ENCODE assay signal across 21 cellular contexts in genomic region chr3:38476157-38476756, GRCh38. TPM values are rescaled to one million over a fixed set of nuclear protein-coding genes. Genes with fewer than 3 reads are reported as not detected.
DNase-seq lines count a peak whose midpoint lies in the region; ATAC-seq, FAIRE-seq and TF ChIP-seq lines count a peak whose summit lies in the region.
"Had no signal": no experiment of that assay in that cellular context is flagged by ENCODE, and none has a peak within 500 bp of the region (broad histone marks: within the 10 kb centered on the region; RNA-seq: fewer than 3 reads in every experiment).

No MANE protein-coding gene starts in this region.

- CTCF ChIA-PET in CD4-positive, alpha-beta T cell (lab: Charles Lee): no interaction called here
- CTCF ChIA-PET in H1 (lab: Charles Lee; ENCODE audit: partially characterized antibody): interaction anchor here (1.2 to 1.3 kb wide), 2 partner anchors 14 to 130 kb away, joined by 3 to 6 read pairs; partner anchors contain the start of gene XYLB

- FAIRE-seq in H1 (lab: Jason Lieb, UNC): no peak
- FAIRE-seq: A204.1 had no signal

- H4K8ac ChIP-seq in H1 (ENCODE audit: extremely low read depth, insufficient read depth, low read length): no peak overlapping the region

- no peak for TF ChIP-seq EP300 in H1 (IDR thresholded peaks at IDR 0.05; ENCODE audit: borderline replicate concordance in 1 of 2, low read depth in 2 of 2, low read length in 2 of 2)

- no peak for DNase-seq in CD4-positive, alpha-beta T cell
- DNase-seq in T-helper 17 cell: no peak
- no peak for DNase-seq in H1 (ENCODE audit: low read depth in 1 of 2, low spot score in 2 of 2)
- no peak for DNase-seq in progenitor cell of endocrine pancreas (ENCODE audit: low spot score, unreplicated experiment)
- no peak for DNase-seq in SK-N-DZ (ENCODE audit: low spot score)
- DNase-seq in D341Med (ENCODE audit: low spot score): no peak
- DNase-seq: Calu3; CD8-positive, alpha-beta memory T cell; GM23248; HFFc6; IMR-90; KG1; MM.1S; NCI-H2029 treated with DMSO at 0.1 percent for 48 hours; Right ventricle myocardium superior; RPMI8226 had no signal

- POLR2A ChIA-PET in CD4-positive, alpha-beta T cell (lab: Charles Lee): no interaction called here
- POLR2A ChIA-PET in H1 (lab: Charles Lee; ENCODE audit: partially characterized antibody): no interaction called here

- no peaks in the 10 kb centered on the region; the same call in 1 of the 2 replicates for H3K23me2 ChIP-seq in H1 (ENCODE audit: low read depth, low read length)

- no peaks in the 10 kb centered on the region for H3K9me3 Mint-ChIP-seq in CD4-positive, alpha-beta T cell
- no peaks in the 10 kb centered on the region for H3K9me3 Mint-ChIP-seq in progenitor cell of endocrine pancreas (ENCODE audit: low read depth)
- H3K9me3 Mint-ChIP-seq: CD8-positive, alpha-beta memory T cell; HFFc6 had no signal

- intact Hi-C loops in CD4-positive, alpha-beta T cell (cut with DNase I, micrococcal nuclease): no loop called here

- no peak overlapping the region for H2BK15ac ChIP-seq in H1 (ENCODE audit: low read length)

- H3K9me3 ChIP-seq in CD4-positive, alpha-beta T cell (ENCODE audit: control insufficient read depth, low read length): no peaks in the 10 kb centered on the region
- H3K9me3 ChIP-seq in T-helper 17 cell (ENCODE audit: control insufficient read depth, low read length, poor library complexity, severe bottlenecking) (no peaks in the 10 kb centered on the region), H1 (ENCODE audit: insufficient read depth in 2 of 2, low read depth in 1 of 2, low read length in 1 of 2) (no peaks in the 10 kb centered on the region)
- H3K9me3 ChIP-seq: BLaER1, HAP-1 had no signal

- H3K18ac ChIP-seq in H1 (ENCODE audit: extremely low read depth, low read length): no peak overlapping the region

- H3K36me3 Mint-ChIP-seq in CD4-positive, alpha-beta T cell (ENCODE audit: low read depth): peaks cover 21% of the 10 kb centered on the region
- H3K36me3 Mint-ChIP-seq in T-helper 17 cell (ENCODE audit: low read depth) (no peaks in the 10 kb centered on the region), progenitor cell of endocrine pancreas (ENCODE audit: insufficient read depth) (peaks cover 5% of the 10 kb centered on the region)

- H2BK5ac ChIP-seq in H1 (ENCODE audit: low read depth, low read length): peak overlapping the region; percentile 18; the same call in 1 of the 2 replicates

- H4K91ac ChIP-seq in H1 (replicated peaks; ENCODE audit: insufficient read length, low read length): no peak overlapping the region

- no peak for TF ChIP-seq RAD21 in H1 (IDR thresholded peaks at IDR 0.05 in 1 of 2, conservative IDR thresholded peaks at IDR 0.05 in 1 of 2; ENCODE audit: low read depth in 2 of 2, low read length in 2 of 2)

- H3K27me3 ChIP-seq in CD4-positive, alpha-beta T cell (ENCODE audit: control insufficient read depth, insufficient read depth, low read length): no peaks in the 10 kb centered on the region
- no peaks in the 10 kb centered on the region for H3K27me3 ChIP-seq in H1 (replicated peaks in 1 of 4; ENCODE audit: control insufficient read depth in 3 of 4, extremely low read depth in 1 of 4, insufficient read depth in 3 of 4, low read length in 3 of 4)
- H3K27me3 ChIP-seq: BLaER1, SJSA1 had no signal

- no peak overlapping the region for H2AK5ac ChIP-seq in H1 (ENCODE audit: low read depth, low read length)

- no peak for TF ChIP-seq CTCF in CD4-positive, alpha-beta T cell (IDR thresholded peaks at IDR 0.05)
- TF ChIP-seq CTCF in H1 (IDR thresholded peaks at IDR 0.05; ENCODE audit: control extremely low read depth in 1 of 3, insufficient read depth in 1 of 3, low read depth in 1 of 3, low read length in 3 of 3): no peak
- TF ChIP-seq CTCF in progenitor cell of endocrine pancreas (IDR thresholded peaks at IDR 0.05; ENCODE audit: unreplicated experiment): no peak

- H3K4me3 Mint-ChIP-seq in CD4-positive, alpha-beta T cell: no peak overlapping the region
- H3K4me3 Mint-ChIP-seq in T-helper 17 cell (no peak overlapping the region), progenitor cell of endocrine pancreas (ENCODE audit: low read depth) (no peak overlapping the region)
- H3K4me3 Mint-ChIP-seq: CD8-positive, alpha-beta memory T cell; HFFc6 had no signal

- no peak overlapping the region for H2BK20ac ChIP-seq in H1 (ENCODE audit: low read length)

- peaks cover 13 to 26% (median 19%) of the 10 kb centered on the region in 4 experiments for H3K36me3 ChIP-seq in H1 (ENCODE audit: control insufficient read depth in 2 of 4, insufficient read depth in 4 of 4, low read length in 3 of 4)

- peaks cover 14 to 66% of the 10 kb centered on the region in 2 experiments for H3K79me2 ChIP-seq in H1 (ENCODE audit: control insufficient read depth in 1 of 2, insufficient read depth in 2 of 2, low read length in 2 of 2)

- peaks cover 0 to 4% (median 2%) of the 10 kb centered on the region in 4 experiments; a peak in 4 of 7 replicates for H3K4me1 ChIP-seq in H1 (replicated peaks in 1 of 4; ENCODE audit: control insufficient read depth in 3 of 4, insufficient read depth in 4 of 4, low read length in 3 of 4)
- H3K4me1 ChIP-seq: HAP-1, SJSA1 had no signal

- H3K14ac ChIP-seq in H1 (ENCODE audit: insufficient read length): no peak overlapping the region

- no peak overlapping the region for H3K4me3 ChIP-seq in H1 (ENCODE audit: extremely low read depth in 1 of 4, insufficient read depth in 2 of 4, low read depth in 3 of 4, low read length in 4 of 4)
- H3K4me3 ChIP-seq: BLaER1, GM23248, HAP-1, SJSA1 had no signal

- no peak for TF ChIP-seq POLR2A in H1 (IDR thresholded peaks at IDR 0.05; ENCODE audit: control extremely low read depth in 1 of 2, low read depth in 2 of 2, low read length in 2 of 2)

- WGBS in H1 (ENCODE audit: extremely low coverage in 1 of 2, insufficient coverage in 1 of 2, insufficient read length in 1 of 2, insufficient replicate concordance in 2 of 2, low coverage in 1 of 2, low lambda C conversion rate in 2 of 2, missing lambda C conversion rate in 1 of 2), 2 experiments: 80% methylated on average over 5 of the region's 5 CpGs; no CpG with 5 or more reads in 1 of the 2 experiments

- peaks cover 20 to 41% of the 10 kb centered on the region in 2 experiments for H4K20me1 ChIP-seq in H1 (replicated peaks in 1 of 2; ENCODE audit: control insufficient read depth in 1 of 2, insufficient read depth in 2 of 2, low read length in 2 of 2)

- H3K9ac ChIP-seq in H1 (replicated peaks in 1 of 4; ENCODE audit: extremely low read depth in 1 of 4, low read depth in 3 of 4, low read length in 3 of 4): no peak overlapping the region
- H3K9ac ChIP-seq: BLaER1, GM23248 had no signal

- no peak overlapping the region for H3K27ac ChIP-seq in CD4-positive, alpha-beta T cell (ENCODE audit: low read depth, low read length)
- no peak overlapping the region for H3K27ac ChIP-seq in H1 (ENCODE audit: low read depth, low read length)
- H3K27ac ChIP-seq: BLaER1, GM23248, SJSA1 had no signal

- H3K27ac Mint-ChIP-seq in CD4-positive, alpha-beta T cell: peak overlapping the region; percentile 9
- H3K27ac Mint-ChIP-seq in T-helper 17 cell (peak overlapping the region; percentile 62), progenitor cell of endocrine pancreas (peak overlapping the region; percentile 59)
- H3K27ac Mint-ChIP-seq: HFFc6 had no signal

- H3K56ac ChIP-seq in H1 (replicated peaks; ENCODE audit: insufficient read length, low read depth, low read length): no peak overlapping the region

- H3K4me1 Mint-ChIP-seq in CD4-positive, alpha-beta T cell (ENCODE audit: low read depth): peaks cover 35% of the 10 kb centered on the region
- peaks cover 21% of the 10 kb centered on the region for H3K4me1 Mint-ChIP-seq in T-helper 17 cell
- peaks cover 6% of the 10 kb centered on the region for H3K4me1 Mint-ChIP-seq in progenitor cell of endocrine pancreas (ENCODE audit: low read depth)

- no peak overlapping the region for H3K23ac ChIP-seq in H1 (ENCODE audit: insufficient read length)

- no peak for ATAC-seq in CD4-positive, alpha-beta T cell (ENCODE audit: poor library complexity)
- ATAC-seq in T-helper 17 cell: no peak
- no peak for ATAC-seq in GM18519 (IDR thresholded peaks at IDR 0.05; ENCODE audit: low FRiP score, unreplicated experiment)

- peaks cover 47% of the 10 kb centered on the region for H3K79me1 ChIP-seq in H1 (ENCODE audit: low read depth, low read length)

- no peaks in the 10 kb centered on the region for H3K27me3 Mint-ChIP-seq in CD4-positive, alpha-beta T cell
- no peaks in the 10 kb centered on the region for H3K27me3 Mint-ChIP-seq in T-helper 17 cell
- no peaks in the 10 kb centered on the region for H3K27me3 Mint-ChIP-seq in progenitor cell of endocrine pancreas
- H3K27me3 Mint-ChIP-seq: CD8-positive, alpha-beta memory T cell had no signal

- H2AFZ ChIP-seq in H1 (ENCODE audit: low read length): no peak overlapping the region
- H2AFZ ChIP-seq: GM23248 had no signal

- H3K4me2 ChIP-seq in H1 (ENCODE audit: insufficient read depth in 1 of 2, low read depth in 2 of 2, low read length in 2 of 2): no peak overlapping the region
- H3K4me2 ChIP-seq: BLaER1 had no signal

- no peak overlapping the region for H4K5ac ChIP-seq in H1 (ENCODE audit: insufficient read length, low read depth, low read length)

- no peak overlapping the region for H2BK12ac ChIP-seq in H1 (ENCODE audit: low read depth, low read length)

- H3K4ac ChIP-seq in H1 (replicated peaks; ENCODE audit: insufficient read length, low read depth, low read length): no peak overlapping the region

- no peak overlapping the region for H2BK120ac ChIP-seq in H1 (replicated peaks; ENCODE audit: low read depth, low read length)

RNA-seq across cellular contexts. Expression of gene EXOG, which starts 19.9 kb away (rescaled TPM):
- 10 to 100 TPM; 13.7 to 16.0 TPM for total RNA-seq in CD4-positive, alpha-beta T cell
- total RNA-seq in T-helper 17 cell (10 to 100 TPM; 20.9 to 21.3 TPM), progenitor cell of endocrine pancreas (15.2 and 16.5 TPM in 2 replicates)
- 12.2 and 12.9 TPM in 2 replicates for total RNA-seq in H1 (2021; fragmentation: NEBNext Ultra II Directional; extraction: Animal tissue kit (Norgen Biotek cat#: 25700))
- polyA plus RNA-seq in H1 (2011; rRNA removed): 5.1 and 7.2 TPM in 2 replicates
- 7.2 TPM for polyA plus RNA-seq in H1 (2011; cell fraction: cytosol; rRNA removed)
- 7.4 TPM for polyA plus RNA-seq in H1 (2011; cell fraction: nucleus; rRNA removed)
- polyA plus RNA-seq in H1 (2012, experiment 1 of 2): 6.0 to 13.9 TPM (median 8.5 TPM) in 4 replicates
- polyA plus RNA-seq in H1 (2012, experiment 2 of 2): 2.2 TPM
- 9.0 TPM for polyA plus RNA-seq in H1 (2013, experiment 1 of 2)
- 7.3 TPM for polyA plus RNA-seq in H1 (2013, experiment 2 of 2)
- polyA minus RNA-seq in H1 (2011; rRNA and poly(A)+ RNA removed): 6.4 and 9.0 TPM in 2 replicates
- polyA minus RNA-seq in H1 (2011; cell fraction: cytosol; rRNA and poly(A)+ RNA removed): 10.0 TPM
- 10.2 TPM for polyA minus RNA-seq in H1 (2011; cell fraction: nucleus; rRNA and poly(A)+ RNA removed)
- polyA plus RNA-seq in SK-N-DZ (2014; cell fraction: cytosol; rRNA removed): 11.2 and 17.1 TPM in 2 replicates
- polyA plus RNA-seq in SK-N-DZ (2014; cell fraction: nucleus; rRNA removed): 19.2 and 21.4 TPM in 2 replicates

RNA-seq across cellular contexts. Expression of gene ACVR2B, which starts 22.6 kb away (rescaled TPM):
- 1 to 10 TPM; 3.6 to 4.3 TPM for total RNA-seq in CD4-positive, alpha-beta T cell
- total RNA-seq in T-helper 17 cell: 1 to 10 TPM; 6.6 to 6.7 TPM
- 99.9 and 109 TPM in 2 replicates for total RNA-seq in H1 (2021; fragmentation: NEBNext Ultra II Directional; extraction: Animal tissue kit (Norgen Biotek cat#: 25700))
- polyA plus RNA-seq in H1 (2011; rRNA removed): 24.7 and 32.2 TPM in 2 replicates
- polyA plus RNA-seq in H1 (2011; cell fraction: cytosol; rRNA removed): 25.3 TPM
- 44.4 TPM for polyA plus RNA-seq in H1 (2011; cell fraction: nucleus; rRNA removed)
- 24.3 to 39.1 TPM (median 27.4 TPM) in 4 replicates for polyA plus RNA-seq in H1 (2012, experiment 1 of 2)
- 3.9 TPM for polyA plus RNA-seq in H1 (2012, experiment 2 of 2)
- polyA plus RNA-seq in H1 (2013, experiment 1 of 2): 33.2 TPM
- 34.2 TPM for polyA plus RNA-seq in H1 (2013, experiment 2 of 2)
- polyA minus RNA-seq in H1 (2011; rRNA and poly(A)+ RNA removed): 195 and 241 TPM in 2 replicates
- polyA minus RNA-seq in H1 (2011; cell fraction: cytosol; rRNA and poly(A)+ RNA removed): 123 TPM
- 86.1 TPM for polyA minus RNA-seq in H1 (2011; cell fraction: nucleus; rRNA and poly(A)+ RNA removed)
- total RNA-seq in progenitor cell of endocrine pancreas: 77.6 and 83.9 TPM in 2 replicates
- polyA plus RNA-seq in SK-N-DZ (2014; cell fraction: cytosol; rRNA removed): 16.8 and 18.0 TPM in 2 replicates
- 10.3 and 11.3 TPM in 2 replicates for polyA plus RNA-seq in SK-N-DZ (2014; cell fraction: nucleus; rRNA removed)

Comparison
In these comparisons a context has a peak if more than half of its experiments do, and no peak if none do; other contexts are left out.
1. H3K27ac Mint-ChIP-seq: peak in every context shown above with its lines; median percentile 62 in T-helper 17 cell; 59 in progenitor cell of endocrine pancreas; 9 in CD4-positive, alpha-beta T cell.
2. RNA of gene ACVR2B, which starts 22.6 kb away (total RNA-seq): 99.9 to 109 TPM in H1 and 77.6 to 83.9 TPM in progenitor cell of endocrine pancreas; 6.6 to 6.7 TPM in T-helper 17 cell and 3.6 to 4.3 TPM in CD4-positive, alpha-beta T cell; every median in the first group is over 10 times any median in the second.